Comparison of ENCODE assay signal across 9 cellular contexts in genomic region chr21:45080639-45081414, GRCh38. TPM values are rescaled to one million over a fixed set of nuclear protein-coding genes. Genes with fewer than 3 reads are reported as not detected.
A peak's percentile ranks its signal among the peaks of the same experiment; 100 is the strongest.
DNase-seq lines count a peak whose midpoint lies in the region; ATAC-seq and TF ChIP-seq lines count a peak whose summit lies in the region.
"Had no signal": no experiment of that assay in that cellular context is flagged by ENCODE, and none has a peak within 500 bp of the region (broad histone marks: within the 10 kb centered on the region; RNA-seq: fewer than 3 reads in every experiment).

No MANE protein-coding gene starts in this region.

- peaks cover 29% of the 10 kb centered on the region for H4K20me1 ChIP-seq in osteoblast (ENCODE audit: insufficient read depth, low read length)

- H3K9me3 Mint-ChIP-seq in activated T-cell treated with anti-CD3 and anti-CD28 coated beads, Interleukin-2, amount 50 U/mL, for 4 hours: no peaks in the 10 kb centered on the region
- H3K9me3 Mint-ChIP-seq in stimulated activated naive CD8-positive, alpha-beta T cell treated with anti-CD3 and anti-CD28 coated beads, Interleukin-15, Interleukin-2, amounts not matched to agents 100 ng/mL and 50 ng/mL, for 24 hours: no peaks in the 10 kb centered on the region

- peak overlapping the region; percentile 89 for H3K27ac Mint-ChIP-seq in stimulated activated naive CD8-positive, alpha-beta T cell treated with anti-CD3 and anti-CD28 coated beads, Interleukin-15, Interleukin-2, amounts not matched to agents 100 ng/mL and 50 ng/mL, for 24 hours

- no peak overlapping the region for H3K4me2 ChIP-seq in osteoblast (ENCODE audit: insufficient read depth, low read length)

- H3K27ac ChIP-seq in osteoblast (ENCODE audit: low read depth, low read length): no peak overlapping the region

- no peak for TF ChIP-seq CTCF in fibroblast of pulmonary artery (IDR thresholded peaks at IDR 0.05; ENCODE audit: low read length, missing control alignments)
- TF ChIP-seq CTCF in osteoblast (IDR thresholded peaks at IDR 0.05; ENCODE audit: extremely low read depth, low read depth, low read length): no peak

- H2AFZ ChIP-seq in osteoblast (ENCODE audit: low read length): no peak overlapping the region

- no peaks in the 10 kb centered on the region for H3K27me3 Mint-ChIP-seq in activated T-cell treated with anti-CD3 and anti-CD28 coated beads, Interleukin-2, amount 50 U/mL, for 4 hours (ENCODE audit: low read depth)
- H3K27me3 Mint-ChIP-seq in stimulated activated naive CD8-positive, alpha-beta T cell treated with anti-CD3 and anti-CD28 coated beads, Interleukin-15, Interleukin-2, amounts not matched to agents 100 ng/mL and 50 ng/mL, for 24 hours: no peaks in the 10 kb centered on the region

- H3K4me3 ChIP-seq in fibroblast of pulmonary artery (replicated peaks; ENCODE audit: low read depth, low read length) (no peak overlapping the region), osteoblast (ENCODE audit: insufficient read depth, low read length) (no peak overlapping the region)

- peak; percentile 41 to 45 for ATAC-seq in activated T-cell treated with anti-CD3 and anti-CD28 coated beads, Interleukin-2, amount 50 U/mL, for 4 hours
- no peak for ATAC-seq in HG02852 (IDR thresholded peaks at IDR 0.05; ENCODE audit: unreplicated experiment)

- H3K4me3 Mint-ChIP-seq in activated T-cell treated with anti-CD3 and anti-CD28 coated beads, Interleukin-2, amount 50 U/mL, for 4 hours: peak overlapping the region; percentile 17
- peak overlapping the region; percentile 40 for H3K4me3 Mint-ChIP-seq in stimulated activated naive CD8-positive, alpha-beta T cell treated with anti-CD3 and anti-CD28 coated beads, Interleukin-15, Interleukin-2, amounts not matched to agents 100 ng/mL and 50 ng/mL, for 24 hours

- H3K4me1 ChIP-seq in osteoblast (ENCODE audit: insufficient read depth, low read length): peaks cover 21% of the 10 kb centered on the region

- peak; percentile 46 for DNase-seq in activated naive CD4-positive, alpha-beta T cell treated with Interleukin-2 at 50 U/mL for 16 hours
- DNase-seq in activated naive CD4-positive, alpha-beta T cell (lab: John Stamatoyannopoulos, UW): no peak
- peak; percentile 29 for DNase-seq in activated T-cell treated with anti-CD3 and anti-CD28 coated beads, Interleukin-2, amount 50 U/mL, for 4 hours
- DNase-seq in fibroblast of pulmonary artery (ENCODE audit: low read depth) (peak; percentile 68), osteoblast (ENCODE audit: insufficient read length, low spot score, missing footprints) (no peak), CD1c-positive myeloid dendritic cell (ENCODE audit: extremely low spot score) (no peak)
- DNase-seq: OCI-M1 had no signal

- H3K9me3 ChIP-seq in osteoblast (ENCODE audit: low read depth, low read length): no peaks in the 10 kb centered on the region

- H3K4me1 Mint-ChIP-seq in activated T-cell treated with anti-CD3 and anti-CD28 coated beads, Interleukin-2, amount 50 U/mL, for 4 hours (ENCODE audit: low read depth): peaks cover 99% of the 10 kb centered on the region
- H3K4me1 Mint-ChIP-seq in stimulated activated naive CD8-positive, alpha-beta T cell treated with anti-CD3 and anti-CD28 coated beads, Interleukin-15, Interleukin-2, amounts not matched to agents 100 ng/mL and 50 ng/mL, for 24 hours (ENCODE audit: low read depth): peaks cover 100% of the 10 kb centered on the region

- H3K36me3 Mint-ChIP-seq in activated T-cell treated with anti-CD3 and anti-CD28 coated beads, Interleukin-2, amount 50 U/mL, for 4 hours (ENCODE audit: insufficient read depth): peaks cover 11% of the 10 kb centered on the region
- H3K36me3 Mint-ChIP-seq in stimulated activated naive CD8-positive, alpha-beta T cell treated with anti-CD3 and anti-CD28 coated beads, Interleukin-15, Interleukin-2, amounts not matched to agents 100 ng/mL and 50 ng/mL, for 24 hours (ENCODE audit: low read depth): peaks cover 58% of the 10 kb centered on the region

- H3K36me3 ChIP-seq in osteoblast (ENCODE audit: insufficient read depth, low read length): peaks cover 5% of the 10 kb centered on the region

- no peaks in the 10 kb centered on the region for H3K27me3 ChIP-seq in osteoblast (ENCODE audit: insufficient read depth, low read length)

- peaks cover 85% of the 10 kb centered on the region for H3K79me2 ChIP-seq in osteoblast (ENCODE audit: insufficient read depth, low read length)

RNA-seq across cellular contexts. Expression of gene ADARB1, which starts 6.4 kb away (rescaled TPM):
- total RNA-seq in activated T-cell treated with anti-CD3 and anti-CD28 coated beads, Interleukin-2, amount 50 U/mL, for 4 hours: 10 to 100 TPM; 28.1 to 32.9 (median 30.9) TPM
- 19.5 and 28.9 TPM in 2 replicates for total RNA-seq in osteoblast

Comparison
In these comparisons a context has a peak if more than half of its experiments do, and no peak if none do; other contexts are left out.
1. DNase-seq: peak in activated naive CD4-positive, alpha-beta T cell treated with Interleukin-2 at 50 U/mL for 16 hours (single experiment), activated T-cell treated with anti-CD3 and anti-CD28 coated beads, Interleukin-2, amount 50 U/mL, for 4 hours (single experiment) and fibroblast of pulmonary artery (single experiment); none in activated naive CD4-positive, alpha-beta T cell (0 of 4), osteoblast (single experiment) and CD1c-positive myeloid dendritic cell (single experiment).